ENCODE assay signal across 8 cellular contexts in genomic region chr16:2778692-2778958, GRCh38. TPM values are rescaled to one million over a fixed set of nuclear protein-coding genes. Genes with fewer than 3 reads are reported as not detected.
DNase-seq lines count a peak whose midpoint lies in the region; ATAC-seq and TF ChIP-seq lines count a peak whose summit lies in the region.
"Had no signal": no experiment of that assay in that cellular context is flagged by ENCODE, and none has a peak within 500 bp of the region (broad histone marks: within the 10 kb centered on the region; RNA-seq: fewer than 3 reads in every experiment).

No MANE protein-coding gene starts in this region.

- H3K9me3 Mint-ChIP-seq in activated T-cell treated with anti-CD3 and anti-CD28 coated beads, Interleukin-2, amount 50 U/mL, for 4 hours, result no peaks in the 10 kb centered on the region

- H3K27me3 ChIP-seq in esophagus (ENCODE audit: control insufficient read depth in 1 of 2, insufficient read depth in 2 of 2, low read length in 2 of 2) (no peaks in the 10 kb centered on the region), thoracic aorta (replicated peaks; ENCODE audit: insufficient read depth) (no peaks in the 10 kb centered on the region)

- H3K4me3 ChIP-seq in esophagus (ENCODE audit: low read depth in 1 of 2, low read length in 2 of 2), result peak overlapping the region in 1 of 2 donors; percentile 59
- H3K4me3 ChIP-seq in thoracic aorta, result peak overlapping the region; percentile 92

- no peaks in the 10 kb centered on the region for H3K27me3 Mint-ChIP-seq in activated T-cell treated with anti-CD3 and anti-CD28 coated beads, Interleukin-2, amount 50 U/mL, for 4 hours (ENCODE audit: low read depth)

- H3K9me3 ChIP-seq in esophagus (ENCODE audit: control insufficient read depth in 2 of 2, insufficient read depth in 1 of 2, low read depth in 1 of 2, low read length in 1 of 2), result no peaks in the 10 kb centered on the region
- no peaks in the 10 kb centered on the region for H3K9me3 ChIP-seq in thoracic aorta

- H3K4me1 ChIP-seq in esophagus (ENCODE audit: control insufficient read depth in 2 of 2, insufficient read depth in 2 of 2, low read length in 1 of 2) (peaks cover 7% of the 10 kb centered on the region in 2 donors), thoracic aorta (ENCODE audit: control insufficient read depth in 1 of 2, low read depth in 2 of 2) (peaks cover 13 to 31% of the 10 kb centered on the region in 2 donors)

- H3K36me3 ChIP-seq in esophagus (ENCODE audit: control insufficient read depth in 2 of 2, insufficient read depth in 2 of 2, low read length in 1 of 2) (peaks cover 0 to 9% of the 10 kb centered on the region in 2 donors), thoracic aorta (peaks cover 11% of the 10 kb centered on the region)

- H3K36me3 Mint-ChIP-seq in activated T-cell treated with anti-CD3 and anti-CD28 coated beads, Interleukin-2, amount 50 U/mL, for 4 hours (ENCODE audit: insufficient read depth), result peaks cover 6% of the 10 kb centered on the region

- H3K4me1 Mint-ChIP-seq in activated T-cell treated with anti-CD3 and anti-CD28 coated beads, Interleukin-2, amount 50 U/mL, for 4 hours (ENCODE audit: low read depth), result peaks cover 27% of the 10 kb centered on the region

- H3K27ac ChIP-seq in esophagus (ENCODE audit: low read depth in 2 of 2, low read length in 1 of 2) (peak overlapping the region; percentile 98 to 99), thoracic aorta (peak overlapping the region; percentile 97 to 100)

- ATAC-seq in activated T-cell treated with anti-CD3 and anti-CD28 coated beads, Interleukin-2, amount 50 U/mL, for 4 hours, result no peak
- ATAC-seq in thoracic aorta (ENCODE audit: insufficient number of reproducible peaks, low FRiP score, low read depth) (no peak), GM21717 (IDR thresholded peaks at IDR 0.05; ENCODE audit: unreplicated experiment) (no peak)

- H3K4me3 Mint-ChIP-seq in activated T-cell treated with anti-CD3 and anti-CD28 coated beads, Interleukin-2, amount 50 U/mL, for 4 hours, result peak overlapping the region; percentile 96

- 94 to 96% methylated on average over 12 of the region's 12 CpGs for WGBS in esophagus, 2 donors

- TF ChIP-seq CTCF in thoracic aorta (IDR thresholded peaks at IDR 0.05), result no peak

- DNase-seq in activated T-cell treated with anti-CD3 and anti-CD28 coated beads, Interleukin-2, amount 50 U/mL, for 4 hours, result no peak
- DNase-seq in activated T-cell treated with anti-CD3 and anti-CD28 coated beads for 4 hours (no peak), thoracic aorta (ENCODE audit: low spot score) (no peak), SHP77 (lab: John Stamatoyannopoulos, UW) (no peak)
- DNase-seq: HCEC 1CT had no signal

RNA-seq across cellular contexts. Expression of gene ELOB, which starts 1.5 kb away (rescaled TPM):
- 100 to 1,000 TPM; 223 to 320 (median 298) TPM for total RNA-seq in activated T-cell treated with anti-CD3 and anti-CD28 coated beads, Interleukin-2, amount 50 U/mL, for 4 hours
- 100 to 1,000 TPM; 361 to 887 TPM for polyA plus RNA-seq in esophagus
- 100 to 1,000 TPM; 269 to 518 TPM for total RNA-seq in thoracic aorta

RNA-seq across cellular contexts. Expression of gene PRSS33, which starts 8.7 kb away (rescaled TPM):
- under 1 TPM in 2 of 3 donors, not detected in 1; 0.13 to 0.32 TPM for total RNA-seq in activated T-cell treated with anti-CD3 and anti-CD28 coated beads, Interleukin-2, amount 50 U/mL, for 4 hours
- not detected for polyA plus RNA-seq in esophagus
- total RNA-seq in thoracic aorta, result not detected

RNA-seq across cellular contexts. Expression of gene PRSS41, which starts 19.6 kb away (rescaled TPM):
- total RNA-seq in activated T-cell treated with anti-CD3 and anti-CD28 coated beads, Interleukin-2, amount 50 U/mL, for 4 hours, result not detected
- polyA plus RNA-seq in esophagus, result not detected
- not detected for total RNA-seq in thoracic aorta
- total RNA-seq: SK-MEL-5 had no signal

RNA-seq across cellular contexts. Expression of gene SRRM2, which starts 26.2 kb away (rescaled TPM):
- 100 to 1,000 TPM; 537 to 551 (median 548) TPM for total RNA-seq in activated T-cell treated with anti-CD3 and anti-CD28 coated beads, Interleukin-2, amount 50 U/mL, for 4 hours
- polyA plus RNA-seq in esophagus, result 100 to 1,000 TPM; 317 to 886 TPM
- 100 to 1,000 TPM; 476 to 541 TPM for total RNA-seq in thoracic aorta

RNA-seq across cellular contexts. Expression of gene PRSS21, which starts 38.4 kb away (rescaled TPM):
- 10 to 100 TPM in 2 of 3 donors, 1 to 10 TPM in 1; 8.9 to 16.1 (median 13.2) TPM for total RNA-seq in activated T-cell treated with anti-CD3 and anti-CD28 coated beads, Interleukin-2, amount 50 U/mL, for 4 hours
- polyA plus RNA-seq in esophagus, result 1 to 10 TPM in 1 of 2 donors, under 1 TPM in 1; 0.86 to 1.8 TPM
- under 1 TPM in 1 of 2 donors, not detected in 1; 0.54 TPM for total RNA-seq in thoracic aorta
- total RNA-seq: SK-MEL-5 had no signal
